ENCODE assay signal across 18 cellular contexts in the genomic region with DNA sequence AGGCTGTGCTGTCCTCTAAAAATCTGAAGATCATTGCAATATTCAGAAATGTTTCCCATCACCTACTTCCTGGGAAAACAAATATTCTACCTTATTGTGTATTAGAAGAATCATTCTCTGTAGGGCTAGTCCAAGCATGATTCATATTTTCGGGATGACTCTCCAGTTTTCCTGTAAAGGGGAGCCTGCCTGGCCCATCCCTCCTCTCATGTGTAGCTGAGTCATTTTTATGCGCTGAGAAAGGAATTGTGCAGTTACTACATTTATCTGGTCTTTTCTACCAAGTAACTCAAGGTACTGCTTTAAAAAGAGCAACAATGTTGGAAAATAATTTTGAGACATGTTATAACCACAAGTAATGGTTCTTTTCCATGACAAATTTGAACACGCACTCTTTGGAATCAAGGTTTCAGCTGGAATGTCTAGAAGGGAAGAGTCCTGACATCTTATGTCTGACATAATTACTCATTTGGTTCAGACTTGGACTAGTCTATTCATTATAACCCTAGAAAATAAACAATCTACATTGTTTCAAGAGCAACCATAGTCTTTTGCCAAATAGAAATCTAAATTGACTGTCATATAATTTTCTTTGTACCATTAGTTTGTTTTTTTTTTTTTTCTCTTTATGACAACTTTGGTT. TPM values are rescaled to one million over a fixed set of nuclear protein-coding genes. Genes with fewer than 3 reads are reported as not detected.
DNase-seq lines count a peak whose midpoint lies in the region; ATAC-seq and TF ChIP-seq lines count a peak whose summit lies in the region.
"Had no signal": no experiment of that assay in that cellular context is flagged by ENCODE, and none has a peak within 500 bp of the region (broad histone marks: within the 10 kb centered on the region; RNA-seq: fewer than 3 reads in every experiment).

No MANE protein-coding gene starts in this region.

- H3K36me3 ChIP-seq in SJSA1, result no peaks in the 10 kb centered on the region
- H3K36me3 ChIP-seq: stomach had no signal

- TF ChIP-seq CTCF in epithelial cell of proximal tubule (conservative IDR thresholded peaks at IDR 0.05; ENCODE audit: low read depth, low read length), result no peak

- H3K27me3 ChIP-seq in SJSA1 (replicated peaks), result no peaks in the 10 kb centered on the region
- H3K27me3 ChIP-seq: stomach had no signal

- no peaks in the 10 kb centered on the region for H3K9me3 ChIP-seq in SJSA1 (replicated peaks)
- H3K9me3 ChIP-seq: stomach had no signal

- no peak overlapping the region for H3K4me3 ChIP-seq in SJSA1
- H3K4me3 ChIP-seq in epithelial cell of proximal tubule (ENCODE audit: low read depth, low read length), result no peak overlapping the region
- H3K4me3 ChIP-seq: stomach had no signal

- peak overlapping the region; percentile 75 for H3K27ac ChIP-seq in SJSA1
- H3K27ac ChIP-seq: C4-2B, stomach had no signal

- ATAC-seq in HG03439 (IDR thresholded peaks at IDR 0.05; ENCODE audit: unreplicated experiment), result no peak
- ATAC-seq: activated CD8-positive, alpha-beta T cell treated with anti-CD3 and anti-CD28 coated beads for 36 hours had no signal

- DNase-seq in GM04504 (ENCODE audit: low read depth) (peak; percentile 4), SJSA1 (ENCODE audit: low read depth in 1 of 2, low spot score in 2 of 2) (peak; percentile 66 to 85), epithelial cell of proximal tubule (ENCODE audit: low read depth) (peak; percentile 27), renal cortical epithelial cell (ENCODE audit: low read depth) (peak; percentile 75), middle frontal gyrus (ENCODE audit: extremely low spot score, low spot score) (no peak), DMS153 treated with DMSO at 0.1 percent for 48 hours (lab: John Stamatoyannopoulos, UW; ENCODE audit: unreplicated experiment) (no peak)
- DNase-seq in stimulated activated CD4-positive, alpha-beta T cell treated with anti-CD3 and anti-CD28 coated beads, Interleukin-12 subunit alpha, Interleukin-12 subunit beta, amount 100 ng/mL, for 4 hours, result no peak
- DNase-seq: activated CD8-positive, alpha-beta T cell treated with anti-CD3 and anti-CD28 coated beads for 36 hours; foreskin fibroblast; Kasumi-1; retina; stomach; T-helper 2 cell had no signal

- peaks cover 8% of the 10 kb centered on the region for H3K4me1 ChIP-seq in SJSA1 (replicated peaks)
- H3K4me1 ChIP-seq: stomach had no signal

RNA-seq across cellular contexts. Expression of a gene that starts 6.6 kb away (rescaled TPM):
- not detected in 2 replicates for total RNA-seq in SJSA1 (2014; rRNA removed; shearing (Covaris generic))
- total RNA-seq in epithelial cell of proximal tubule, result not detected in 2 replicates
- total RNA-seq in renal cortical epithelial cell, result 0.05 and 0.35 TPM in 2 replicates
- total RNA-seq: activated CD8-positive, alpha-beta T cell treated with anti-CD3 and anti-CD28 coated beads for 36 hours; cerebellum; myocyte; OCI-LY7 had no signal

RNA-seq across cellular contexts. Expression of a gene that starts 43.8 kb away (rescaled TPM):
- total RNA-seq in SJSA1 (2014; rRNA removed; shearing (Covaris generic)), result 48.2 and 65.5 TPM in 2 replicates
- total RNA-seq in epithelial cell of proximal tubule (58.8 and 62.1 TPM in 2 replicates), renal cortical epithelial cell (111 and 134 TPM in 2 replicates)
- total RNA-seq: myocyte, OCI-LY7 had no signal

Comparison
In these comparisons a context has a peak if more than half of its experiments do, and no peak if none do; other contexts are left out.
1. DNase-seq: peak in GM04504 (single experiment), SJSA1 (2 of 2), epithelial cell of proximal tubule (single experiment) and renal cortical epithelial cell (single experiment); none in middle frontal gyrus (single experiment), DMS153 treated with DMSO at 0.1 percent for 48 hours (single experiment) and stimulated activated CD4-positive, alpha-beta T cell treated with anti-CD3 and anti-CD28 coated beads, Interleukin-12 subunit alpha, Interleukin-12 subunit beta, amount 100 ng/mL, for 4 hours (single experiment).